ENCODE assay signal across 8 cellular contexts in the genomic region with DNA sequence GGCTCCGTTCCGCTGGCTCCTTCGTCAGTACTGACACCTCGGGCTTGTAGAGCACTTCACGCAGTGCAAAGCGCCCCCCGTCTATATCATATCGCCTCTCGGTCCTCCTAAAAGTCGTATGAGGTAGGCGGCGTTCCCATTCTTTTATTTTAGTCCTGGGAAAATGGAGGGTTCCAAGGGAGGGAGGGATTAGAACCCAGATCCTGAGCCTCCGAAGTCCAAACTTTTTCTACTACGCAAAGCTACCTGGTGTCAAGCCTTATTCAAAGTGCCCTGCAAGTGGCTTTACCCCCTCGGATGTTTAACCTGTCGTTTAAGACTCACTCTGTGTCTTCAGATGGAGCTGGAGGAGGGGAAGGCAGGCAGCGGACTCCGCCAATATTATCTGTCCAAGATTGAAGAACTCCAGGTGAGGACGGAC. TPM values are rescaled to one million over a fixed set of nuclear protein-coding genes. Genes with fewer than 3 reads are reported as not detected.
A peak's percentile ranks its signal among the peaks of the same experiment; 100 is the strongest.
DNase-seq lines count a peak whose midpoint lies in the region; ATAC-seq, FAIRE-seq and TF ChIP-seq lines count a peak whose summit lies in the region.

No MANE protein-coding gene starts in this region.

- no peak for TF ChIP-seq CTCF in keratinocyte (optimal IDR thresholded peaks at IDR 0.05 in 1 of 3, IDR thresholded peaks at IDR 0.05 in 1 of 3, conservative IDR thresholded peaks at IDR 0.05 in 1 of 3; ENCODE audit: extremely low read depth in 1 of 3, insufficient read depth in 2 of 3, low read length in 3 of 3)

- H3K27me3 ChIP-seq in keratinocyte (ENCODE audit: control insufficient read depth, extremely low read depth, insufficient read depth, low read length) = no peaks in the 10 kb centered on the region

- peaks cover 51 to 57% of the 10 kb centered on the region in 2 experiments for H3K36me3 ChIP-seq in keratinocyte (ENCODE audit: control insufficient read depth in 2 of 2, extremely low read depth in 1 of 2, insufficient read depth in 2 of 2, low read length in 2 of 2)

- DNase-seq in NCI-H82 (lab: John Stamatoyannopoulos, UW) (peak; percentile 43), NCI-H82 treated with DMSO at 0.1 percent for 48 hours (lab: John Stamatoyannopoulos, UW; ENCODE audit: unreplicated experiment) (no peak), keratinocyte (ENCODE audit: low read depth, low spot score) (no peak), substantia nigra (lab: John Stamatoyannopoulos, UW) (peak in 1 of 49 donors; percentile 21), midbrain (lab: John Stamatoyannopoulos, UW) (no peak), glomerular visceral epithelial cell (ENCODE audit: extremely low spot score) (no peak)
- DNase-seq in activated T-helper 2 cell treated with anti-CD3 and anti-CD28 coated beads, Interferon-gamma antibody, Interleukin-2, Interleukin-4, amounts not matched to agents 10 μg/mL and 5 μg/mL and 100 μg/mL, durations not matched to agents 14 hours and 24 hours and 36 hours (ENCODE audit: low spot score) = no peak

- peak overlapping the region; percentile 97 for H3K4me2 ChIP-seq in keratinocyte (ENCODE audit: control insufficient read depth, extremely low read depth, insufficient read depth, low read depth, low read length)

- H3K9me3 Mint-ChIP-seq in activated T-helper 2 cell treated with anti-CD3 and anti-CD28 coated beads, Interferon-gamma antibody, Interleukin-2, Interleukin-4, amounts not matched to agents 10 μg/mL and 5 μg/mL and 100 μg/mL, durations not matched to agents 14 hours and 24 hours and 36 hours = no peaks in the 10 kb centered on the region

- H2AFZ ChIP-seq in keratinocyte (ENCODE audit: control insufficient read depth, low read length) = peak overlapping the region; percentile 95

- no peaks in the 10 kb centered on the region for H3K9me3 ChIP-seq in keratinocyte (ENCODE audit: control insufficient read depth, low read depth, low read length)

- peak overlapping the region; percentile 98 for H3K27ac ChIP-seq in keratinocyte (ENCODE audit: control insufficient read depth, insufficient read depth, low read length)
- H3K27ac ChIP-seq in substantia nigra (ENCODE audit: low read depth, low read length, poor library complexity, severe bottlenecking) = peak overlapping the region; percentile 99

- no peaks in the 10 kb centered on the region for H3K9me1 ChIP-seq in keratinocyte (ENCODE audit: control insufficient read depth, extremely low read depth, insufficient read depth, low read length)

- H3K9ac ChIP-seq in keratinocyte (ENCODE audit: control insufficient read depth, extremely low read depth, insufficient read depth, low read length) = peak overlapping the region; percentile 96

- no peaks in the 10 kb centered on the region for H3K27me3 Mint-ChIP-seq in activated T-helper 2 cell treated with anti-CD3 and anti-CD28 coated beads, Interferon-gamma antibody, Interleukin-2, Interleukin-4, amounts not matched to agents 10 μg/mL and 5 μg/mL and 100 μg/mL, durations not matched to agents 14 hours and 24 hours and 36 hours (ENCODE audit: low read depth)

- intact Hi-C loops in activated T-helper 2 cell treated with anti-CD3 and anti-CD28 coated beads, Interferon-gamma antibody, Interleukin-2, Interleukin-4, amounts not matched to agents 10 μg/mL and 5 μg/mL and 100 μg/mL, durations not matched to agents 14 hours and 24 hours and 36 hours (cut with micrococcal nuclease) = loop anchor here (1.0 to 5.0 kb wide), 4 partner anchors 15 to 679 kb away; partner anchors contain the start of genes CCDC47, CEP95, DDX5 and LIMD2

- peaks cover 19% of the 10 kb centered on the region for H3K4me1 ChIP-seq in keratinocyte (ENCODE audit: control insufficient read depth, extremely low read depth, insufficient read depth, low read length)

- peak overlapping the region; percentile 99 for H3K27ac Mint-ChIP-seq in activated T-helper 2 cell treated with anti-CD3 and anti-CD28 coated beads, Interferon-gamma antibody, Interleukin-2, Interleukin-4, amounts not matched to agents 10 μg/mL and 5 μg/mL and 100 μg/mL, durations not matched to agents 14 hours and 24 hours and 36 hours

- ATAC-seq in HG03108 (IDR thresholded peaks at IDR 0.05; ENCODE audit: unreplicated experiment) = no peak

- H4K20me1 ChIP-seq in keratinocyte (ENCODE audit: control insufficient read depth, extremely low read depth, insufficient read depth, low read length) = no peaks in the 10 kb centered on the region

- peak overlapping the region; percentile 94 for H3K4me3 Mint-ChIP-seq in activated T-helper 2 cell treated with anti-CD3 and anti-CD28 coated beads, Interferon-gamma antibody, Interleukin-2, Interleukin-4, amounts not matched to agents 10 μg/mL and 5 μg/mL and 100 μg/mL, durations not matched to agents 14 hours and 24 hours and 36 hours (ENCODE audit: low read depth)

- H3K79me2 ChIP-seq in keratinocyte (ENCODE audit: control insufficient read depth, insufficient read depth, low read length) = peaks cover 57% of the 10 kb centered on the region

- no peak for FAIRE-seq in keratinocyte (lab: Jason Lieb, UNC)

- H3K4me1 Mint-ChIP-seq in activated T-helper 2 cell treated with anti-CD3 and anti-CD28 coated beads, Interferon-gamma antibody, Interleukin-2, Interleukin-4, amounts not matched to agents 10 μg/mL and 5 μg/mL and 100 μg/mL, durations not matched to agents 14 hours and 24 hours and 36 hours (ENCODE audit: low read depth) = peaks cover 57% of the 10 kb centered on the region

- H3K4me3 ChIP-seq in keratinocyte (ENCODE audit: control insufficient read depth in 2 of 3, extremely low read depth in 1 of 3, insufficient read depth in 2 of 3, low read depth in 1 of 3, low read length in 3 of 3) = peak overlapping the region; percentile 77 to 92 (median 78)

- dilution Hi-C loops in keratinocyte (cut with MboI; ENCODE audit: extremely low pct_ligation_motif_present, low sequenced_read_pairs) = no loop called here

- H3K36me3 Mint-ChIP-seq in activated T-helper 2 cell treated with anti-CD3 and anti-CD28 coated beads, Interferon-gamma antibody, Interleukin-2, Interleukin-4, amounts not matched to agents 10 μg/mL and 5 μg/mL and 100 μg/mL, durations not matched to agents 14 hours and 24 hours and 36 hours (ENCODE audit: low read depth) = peaks cover 94% of the 10 kb centered on the region

RNA-seq across cellular contexts. Expression of gene FTSJ3, which starts 0.3 kb away (rescaled TPM):
- 75.0 and 80.7 TPM in 2 replicates for total RNA-seq in activated T-helper 2 cell treated with anti-CD3 and anti-CD28 coated beads, Interferon-gamma antibody, Interleukin-2, Interleukin-4, amounts not matched to agents 10 μg/mL and 5 μg/mL and 100 μg/mL, durations not matched to agents 14 hours and 24 hours and 36 hours
- polyA plus RNA-seq in keratinocyte = 35.4 to 48.5 TPM (median 43.7 TPM) in 3 replicates
- 22.7 TPM for polyA plus RNA-seq in keratinocyte (2011; ENCODE audit: low read depth)
- polyA plus RNA-seq in keratinocyte (2011; cell fraction: cytosol; rRNA removed) = 26.8 and 31.6 TPM in 2 replicates
- polyA plus RNA-seq in keratinocyte (2011; cell fraction: nucleus; rRNA removed) = 65.6 and 77.0 TPM in 2 replicates
- polyA plus RNA-seq in keratinocyte (2012; ENCODE audit: low replicate concordance) = 19.0 and 39.7 TPM in 2 replicates
- 41.5 to 50.2 TPM (median 46.3 TPM) in 3 replicates for polyA minus RNA-seq in keratinocyte
- 18.6 TPM for polyA minus RNA-seq in keratinocyte (2011; cell fraction: cytosol; rRNA and poly(A)+ RNA removed)
- polyA minus RNA-seq in keratinocyte (2011; cell fraction: nucleus; rRNA and poly(A)+ RNA removed) = 45.5 and 50.7 TPM in 2 replicates

RNA-seq across cellular contexts. Expression of gene PSMC5, which starts 0.6 kb away (rescaled TPM):
- 185 and 204 TPM in 2 replicates for total RNA-seq in activated T-helper 2 cell treated with anti-CD3 and anti-CD28 coated beads, Interferon-gamma antibody, Interleukin-2, Interleukin-4, amounts not matched to agents 10 μg/mL and 5 μg/mL and 100 μg/mL, durations not matched to agents 14 hours and 24 hours and 36 hours
- polyA plus RNA-seq in keratinocyte = 111 to 208 TPM (median 141 TPM) in 3 replicates
- 130 TPM for polyA plus RNA-seq in keratinocyte (2011; ENCODE audit: low read depth)
- 141 and 155 TPM in 2 replicates for polyA plus RNA-seq in keratinocyte (2011; cell fraction: cytosol; rRNA removed)
- polyA plus RNA-seq in keratinocyte (2011; cell fraction: nucleus; rRNA removed) = 115 TPM in 2 replicates
- polyA plus RNA-seq in keratinocyte (2012; ENCODE audit: low replicate concordance) = 93.3 and 143 TPM in 2 replicates
- polyA minus RNA-seq in keratinocyte = 71.5 to 165 TPM (median 143 TPM) in 3 replicates
- 100 TPM for polyA minus RNA-seq in keratinocyte (2011; cell fraction: cytosol; rRNA and poly(A)+ RNA removed)
- polyA minus RNA-seq in keratinocyte (2011; cell fraction: nucleus; rRNA and poly(A)+ RNA removed) = 36.1 and 56.9 TPM in 2 replicates

RNA-seq across cellular contexts. Expression of gene SMARCD2, which starts 14.7 kb away (rescaled TPM):
- total RNA-seq in activated T-helper 2 cell treated with anti-CD3 and anti-CD28 coated beads, Interferon-gamma antibody, Interleukin-2, Interleukin-4, amounts not matched to agents 10 μg/mL and 5 μg/mL and 100 μg/mL, durations not matched to agents 14 hours and 24 hours and 36 hours = 129 and 130 TPM in 2 replicates
- polyA plus RNA-seq in keratinocyte = 80.3 to 99.8 TPM (median 86.3 TPM) in 3 replicates
- polyA plus RNA-seq in keratinocyte (2011; ENCODE audit: low read depth) = 40.3 TPM
- 69.0 and 79.0 TPM in 2 replicates for polyA plus RNA-seq in keratinocyte (2011; cell fraction: cytosol; rRNA removed)
- 91.1 and 95.0 TPM in 2 replicates for polyA plus RNA-seq in keratinocyte (2011; cell fraction: nucleus; rRNA removed)
- 70.5 and 75.3 TPM in 2 replicates for polyA plus RNA-seq in keratinocyte (2012; ENCODE audit: low replicate concordance)
- polyA minus RNA-seq in keratinocyte = 113 to 179 TPM (median 177 TPM) in 3 replicates
- polyA minus RNA-seq in keratinocyte (2011; cell fraction: cytosol; rRNA and poly(A)+ RNA removed) = 102 TPM
- polyA minus RNA-seq in keratinocyte (2011; cell fraction: nucleus; rRNA and poly(A)+ RNA removed) = 40.4 and 47.6 TPM in 2 replicates

RNA-seq across cellular contexts. Expression of gene CSH2, which starts 45.7 kb away (rescaled TPM):
- not detected in 2 replicates for total RNA-seq in activated T-helper 2 cell treated with anti-CD3 and anti-CD28 coated beads, Interferon-gamma antibody, Interleukin-2, Interleukin-4, amounts not matched to agents 10 μg/mL and 5 μg/mL and 100 μg/mL, durations not matched to agents 14 hours and 24 hours and 36 hours
- not detected in 3 replicates for polyA plus RNA-seq in keratinocyte
- not detected for polyA plus RNA-seq in keratinocyte (2011; ENCODE audit: low read depth)
- not detected in 2 replicates for polyA plus RNA-seq in keratinocyte (2011; cell fraction: cytosol; rRNA removed)
- not detected in 2 replicates for polyA plus RNA-seq in keratinocyte (2011; cell fraction: nucleus; rRNA removed)
- polyA plus RNA-seq in keratinocyte (2012; ENCODE audit: low replicate concordance) = not detected in 2 replicates
- polyA minus RNA-seq in keratinocyte = not detected in 3 replicates
- polyA minus RNA-seq in keratinocyte (2011; cell fraction: cytosol; rRNA and poly(A)+ RNA removed) = not detected
- polyA minus RNA-seq in keratinocyte (2011; cell fraction: nucleus; rRNA and poly(A)+ RNA removed) = not detected in 2 replicates

RNA-seq across cellular contexts. Expression of gene DDX42, which starts 53.8 kb away (rescaled TPM):
- 138 and 144 TPM in 2 replicates for total RNA-seq in activated T-helper 2 cell treated with anti-CD3 and anti-CD28 coated beads, Interferon-gamma antibody, Interleukin-2, Interleukin-4, amounts not matched to agents 10 μg/mL and 5 μg/mL and 100 μg/mL, durations not matched to agents 14 hours and 24 hours and 36 hours
- 74.8 to 116 TPM (median 86.2 TPM) in 3 replicates for polyA plus RNA-seq in keratinocyte
- polyA plus RNA-seq in keratinocyte (2011; ENCODE audit: low read depth) = 74.2 TPM
- polyA plus RNA-seq in keratinocyte (2011; cell fraction: cytosol; rRNA removed) = 48.2 and 63.9 TPM in 2 replicates
- 277 and 324 TPM in 2 replicates for polyA plus RNA-seq in keratinocyte (2011; cell fraction: nucleus; rRNA removed)
- polyA plus RNA-seq in keratinocyte (2012; ENCODE audit: low replicate concordance) = 40.9 and 67.4 TPM in 2 replicates
- 38.2 to 89.4 TPM (median 41.3 TPM) in 3 replicates for polyA minus RNA-seq in keratinocyte
- 45.7 TPM for polyA minus RNA-seq in keratinocyte (2011; cell fraction: cytosol; rRNA and poly(A)+ RNA removed)
- 64.8 and 154 TPM in 2 replicates for polyA minus RNA-seq in keratinocyte (2011; cell fraction: nucleus; rRNA and poly(A)+ RNA removed)
